ENCODE assay signal across 18 cellular contexts in the genomic region with DNA sequence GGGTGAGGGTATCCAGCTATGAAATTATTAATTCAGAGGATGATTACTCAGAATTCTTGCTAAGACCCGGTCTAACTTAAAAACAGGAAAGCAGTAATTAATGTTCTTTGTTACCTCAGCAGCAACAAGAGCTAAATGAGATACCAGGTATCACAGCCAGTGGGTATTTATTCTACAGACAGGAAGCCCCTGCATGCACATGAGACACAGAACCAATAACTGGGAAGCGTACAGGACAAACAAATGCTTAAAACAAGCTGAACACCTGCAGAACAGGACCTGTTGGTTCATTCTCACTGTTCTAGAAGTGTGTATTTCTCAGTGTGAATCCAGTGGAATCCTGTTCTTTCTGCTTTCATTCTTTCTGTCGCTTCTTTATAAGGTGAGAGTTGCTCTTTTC.
A peak's percentile ranks its signal among the peaks of the same experiment; 100 is the strongest.
DNase-seq lines count a peak whose midpoint lies in the region; ATAC-seq lines count a peak whose summit lies in the region.
"Had no signal": no experiment of that assay in that cellular context is flagged by ENCODE, and none has a peak within 500 bp of the region (broad histone marks: within the 10 kb centered on the region; RNA-seq: fewer than 3 reads in every experiment).

No MANE protein-coding gene starts in this region.

- H3K36me3 Mint-ChIP-seq in activated naive CD8-positive, alpha-beta T cell, result no peaks in the 10 kb centered on the region
- H3K36me3 Mint-ChIP-seq in activated naive CD8-positive, alpha-beta T cell treated with anti-CD3 and anti-CD28 coated beads, Interleukin-2, amount 50 U/mL, for 24 hours (ENCODE audit: low read depth), result peaks cover 2% of the 10 kb centered on the region
- peaks cover 6% of the 10 kb centered on the region for H3K36me3 Mint-ChIP-seq in effector memory CD8-positive, alpha-beta T cell (ENCODE audit: insufficient read depth)

- H3K9me3 Mint-ChIP-seq in activated naive CD8-positive, alpha-beta T cell (ENCODE audit: low read depth), result no peaks in the 10 kb centered on the region
- no peaks in the 10 kb centered on the region for H3K9me3 Mint-ChIP-seq in activated naive CD8-positive, alpha-beta T cell treated with anti-CD3 and anti-CD28 coated beads, Interleukin-2, amount 50 U/mL, for 24 hours
- no peaks in the 10 kb centered on the region for H3K9me3 Mint-ChIP-seq in effector memory CD8-positive, alpha-beta T cell
- H3K9me3 Mint-ChIP-seq: H9 had no signal

- peaks cover 86% of the 10 kb centered on the region for H3K4me1 Mint-ChIP-seq in activated naive CD8-positive, alpha-beta T cell (ENCODE audit: low read depth)
- peaks cover 76% of the 10 kb centered on the region for H3K4me1 Mint-ChIP-seq in activated naive CD8-positive, alpha-beta T cell treated with anti-CD3 and anti-CD28 coated beads, Interleukin-2, amount 50 U/mL, for 24 hours
- peaks cover 58 to 64% of the 10 kb centered on the region in 2 donors for H3K4me1 Mint-ChIP-seq in effector memory CD8-positive, alpha-beta T cell (ENCODE audit: low read depth in 2 of 2)

- peak overlapping the region; percentile 3 for H3K4me3 Mint-ChIP-seq in activated naive CD8-positive, alpha-beta T cell
- H3K4me3 Mint-ChIP-seq in activated naive CD8-positive, alpha-beta T cell treated with anti-CD3 and anti-CD28 coated beads, Interleukin-2, amount 50 U/mL, for 24 hours, result no peak overlapping the region
- H3K4me3 Mint-ChIP-seq in effector memory CD8-positive, alpha-beta T cell, result peak overlapping the region in 1 of 2 donors; percentile 47
- H3K4me3 Mint-ChIP-seq: H9 had no signal

- H3K27me3 Mint-ChIP-seq in activated naive CD8-positive, alpha-beta T cell, result no peaks in the 10 kb centered on the region
- H3K27me3 Mint-ChIP-seq in activated naive CD8-positive, alpha-beta T cell treated with anti-CD3 and anti-CD28 coated beads, Interleukin-2, amount 50 U/mL, for 24 hours, result no peaks in the 10 kb centered on the region
- H3K27me3 Mint-ChIP-seq in effector memory CD8-positive, alpha-beta T cell, result no peaks in the 10 kb centered on the region

- ATAC-seq in activated naive CD8-positive, alpha-beta T cell treated with anti-CD3 and anti-CD28 coated beads, Interleukin-2, amount 50 U/mL, for 24 hours, result no peak
- ATAC-seq in effector memory CD8-positive, alpha-beta T cell (replicated peaks), result peak; percentile 22
- ATAC-seq: right lobe of liver had no signal

- DNase-seq in activated naive CD8-positive, alpha-beta T cell treated with anti-CD3 and anti-CD28 coated beads, Interleukin-2, amount 50 U/mL, for 24 hours, result no peak
- DNase-seq in NCI-H69 (lab: John Stamatoyannopoulos, UW) (peak; percentile 52), NCI-H128 (lab: John Stamatoyannopoulos, UW; ENCODE audit: unreplicated experiment) (no peak)
- DNase-seq in effector memory CD8-positive, alpha-beta T cell, result no peak
- DNase-seq in stimulated activated CD4-positive, alpha-beta T cell treated with anti-CD3 and anti-CD28 coated beads, Interleukin-4, amount 100 ng/mL, for 1 hour, result no peak
- no peak for DNase-seq in stimulated activated CD4-positive, alpha-beta T cell treated with anti-CD3 and anti-CD28 coated beads, Interleukin-4, amount 100 ng/mL, for 4 hours
- DNase-seq: activated naive CD4-positive, alpha-beta T cell treated with Interleukin-2 at 50 U/mL for 16 hours; Caco-2; esophagus squamous epithelium; H9; kidney glomerular epithelial cell; MV-4-11; NCI-H2029; NCI-H345; right lobe of liver; stimulated activated CD4-positive, alpha-beta T cell treated with anti-CD3 and anti-CD28 coated beads, Interleukin-15, amount 100 ng/mL, for 24 hours; tibial artery had no signal

- H3K27ac Mint-ChIP-seq in activated naive CD8-positive, alpha-beta T cell, result peak overlapping the region; percentile 64
- H3K27ac Mint-ChIP-seq in activated naive CD8-positive, alpha-beta T cell treated with anti-CD3 and anti-CD28 coated beads, Interleukin-2, amount 50 U/mL, for 24 hours, result no peak overlapping the region
- H3K27ac Mint-ChIP-seq in effector memory CD8-positive, alpha-beta T cell, result peak overlapping the region; percentile 88 to 90
- H3K27ac Mint-ChIP-seq: H9 had no signal
